Comparison of ENCODE assay signal across 1 cellular context in the genomic region with DNA sequence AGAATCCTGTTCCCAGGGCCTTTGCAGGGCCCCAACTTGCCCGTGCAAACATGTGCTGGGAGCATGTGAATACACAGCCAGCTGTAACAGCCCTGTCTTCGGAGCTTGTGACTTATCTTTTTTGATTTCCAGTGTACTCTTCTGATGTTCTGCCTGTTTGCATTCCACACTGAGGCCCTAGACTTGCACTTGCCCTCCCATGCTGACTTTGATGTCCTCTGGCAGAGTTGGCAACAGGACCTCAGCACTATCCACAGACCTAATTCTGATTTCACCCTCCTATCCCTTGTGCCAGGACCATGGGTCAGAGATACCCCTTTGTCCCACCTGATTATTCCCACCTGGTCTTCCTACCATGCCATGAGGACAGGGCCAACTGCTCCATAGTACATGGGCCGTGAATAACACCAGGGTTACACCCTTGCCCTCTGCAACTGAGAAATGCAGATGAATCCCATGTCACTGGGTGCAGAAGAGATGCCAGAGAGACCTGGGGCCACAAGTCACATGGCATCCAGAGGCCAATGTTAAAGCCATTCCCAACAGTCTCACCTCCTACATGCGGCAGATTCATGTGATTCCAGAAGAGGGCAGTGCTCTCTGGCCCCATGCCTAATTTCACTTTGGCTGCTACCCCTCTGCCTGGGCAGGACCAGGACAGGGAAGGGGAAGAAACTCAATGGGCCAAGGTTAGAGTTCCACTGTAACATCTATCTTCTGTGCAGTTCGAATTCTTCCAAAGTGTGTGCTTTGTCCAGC.
TF ChIP-seq lines count a peak whose summit lies in the region.

No MANE protein-coding gene starts in this region.

TF ChIP-seq in H1, 55 proteins besides CTCF, POLR2A, EP300 and RAD21:
- TF ChIP-seq, protein P1, sequence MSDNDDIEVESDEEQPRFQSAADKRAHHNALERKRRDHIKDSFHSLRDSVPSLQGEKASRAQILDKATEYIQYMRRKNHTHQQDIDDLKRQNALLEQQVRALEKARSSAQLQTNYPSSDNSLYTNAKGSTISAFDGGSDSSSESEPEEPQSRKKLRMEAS (IDR thresholded peaks at IDR 0.05): peak; percentile 56; the same call in 1 of the 2 replicates
- TF ChIP-seq JUN (IDR thresholded peaks at IDR 0.05; ENCODE audit: low read depth, low read length) (no peak), SIN3A (conservative IDR thresholded peaks at IDR 0.05 in 1 of 2, IDR thresholded peaks at IDR 0.05 in 1 of 2; ENCODE audit: low read depth in 1 of 2, low read length in 2 of 2) (no peak)
- TF ChIP-seq, protein P2, sequence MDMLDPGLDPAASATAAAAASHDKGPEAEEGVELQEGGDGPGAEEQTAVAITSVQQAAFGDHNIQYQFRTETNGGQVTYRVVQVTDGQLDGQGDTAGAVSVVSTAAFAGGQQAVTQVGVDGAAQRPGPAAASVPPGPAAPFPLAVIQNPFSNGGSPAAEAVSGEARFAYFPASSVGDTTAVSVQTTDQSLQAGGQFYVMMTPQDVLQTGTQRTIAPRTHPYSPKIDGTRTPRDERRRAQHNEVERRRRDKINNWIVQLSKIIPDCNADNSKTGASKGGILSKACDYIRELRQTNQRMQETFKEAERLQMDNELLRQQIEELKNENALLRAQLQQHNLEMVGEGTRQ (IDR thresholded peaks at IDR 0.05; ENCODE audit: low read length): peak; percentile 53; the same call in 1 of the 2 replicates
